10 cellular contexts compared by ENCODE assay signal in genomic region chr7:17640730-17641377, GRCh38.
DNase-seq lines count a peak whose midpoint lies in the region; ATAC-seq, FAIRE-seq and TF ChIP-seq lines count a peak whose summit lies in the region.
"Had no signal": no experiment of that assay in that cellular context is flagged by ENCODE, and none has a peak within 500 bp of the region (broad histone marks: within the 10 kb centered on the region; RNA-seq: fewer than 3 reads in every experiment).

No MANE protein-coding gene starts in this region.

- TF ChIP-seq CTCF in upper lobe of right lung (IDR thresholded peaks at IDR 0.05) = peak; percentile 72

- intact Hi-C loops in upper lobe of right lung (cut with DNase I) = loop anchor here (10.0 kb wide), 1 partner anchor 656 kb away; no protein-coding TSS in a partner anchor

- no peak overlapping the region for H3K9ac ChIP-seq in adipocyte (ENCODE audit: low read length)

- H3K4me3 ChIP-seq in adipocyte (ENCODE audit: low read length) (no peak overlapping the region), upper lobe of right lung (no peak overlapping the region)

- H3K4me1 ChIP-seq in adipocyte (ENCODE audit: control insufficient read depth, insufficient read depth, low read length) = peaks cover 4% of the 10 kb centered on the region
- no peaks in the 10 kb centered on the region for H3K4me1 ChIP-seq in upper lobe of right lung

- DNase-seq in DMS 273 (lab: John Stamatoyannopoulos, UW; ENCODE audit: unreplicated experiment) (peak; percentile 73), DMS 273 treated with DMSO at 0.1 percent for 48 hours (lab: John Stamatoyannopoulos, UW) (no peak), GM19239 (ENCODE audit: insufficient read length, low spot score) (peak; percentile 10), LoVo (ENCODE audit: low spot score) (peak; percentile 59), adipocyte (ENCODE audit: low read depth) (peak; percentile 59), upper lobe of right lung (no peak)

- FAIRE-seq in GM19239 (lab: Jason Lieb, UNC) (peak; percentile 83), islet of Langerhans (lab: Jason Lieb, UNC) (peak; percentile 88)
- FAIRE-seq: A204.1 had no signal

- no peaks in the 10 kb centered on the region for H3K27me3 ChIP-seq in adipocyte (replicated peaks; ENCODE audit: control insufficient read depth, insufficient read depth, low read length)
- no peaks in the 10 kb centered on the region for H3K27me3 ChIP-seq in upper lobe of right lung
- H3K27me3 ChIP-seq: neutrophil had no signal

- H3K36me3 ChIP-seq in adipocyte (ENCODE audit: control insufficient read depth, insufficient read depth, low read length, severe bottlenecking) (no peaks in the 10 kb centered on the region), upper lobe of right lung (no peaks in the 10 kb centered on the region)
- H3K36me3 ChIP-seq: neutrophil had no signal

- peaks cover 4% of the 10 kb centered on the region for H3K9me3 ChIP-seq in adipocyte (ENCODE audit: control insufficient read depth, low read length)
- no peaks in the 10 kb centered on the region for H3K9me3 ChIP-seq in upper lobe of right lung
- H3K9me3 ChIP-seq: neutrophil had no signal

- no peak overlapping the region for H3K27ac ChIP-seq in upper lobe of right lung
- H3K27ac ChIP-seq: neutrophil had no signal

- ATAC-seq in upper lobe of right lung = peak; percentile 65
- ATAC-seq in HG02759 (IDR thresholded peaks at IDR 0.05; ENCODE audit: unreplicated experiment) = no peak

Comparison
In these comparisons a context has a peak if more than half of its experiments do, and no peak if none do; other contexts are left out.
1. DNase-seq: peak in DMS 273 (single experiment), GM19239 (single experiment), LoVo (single experiment) and adipocyte (single experiment); none in DMS 273 treated with DMSO at 0.1 percent for 48 hours (single experiment) and upper lobe of right lung (single experiment).